In genomic region chr1:244047739-244048565, GRCh38 we compare ENCODE assay signal across 7 cellular contexts.
DNase-seq lines count a peak whose midpoint lies in the region; ATAC-seq lines count a peak whose summit lies in the region.

No MANE protein-coding gene starts in this region.

- ATAC-seq in GM18511 (IDR thresholded peaks at IDR 0.05; ENCODE audit: unreplicated experiment): peak; percentile 75
- ATAC-seq in HG03025 (IDR thresholded peaks at IDR 0.05; ENCODE audit: low FRiP score, unreplicated experiment): peak; percentile 77

- DNase-seq in NCI-H2029 treated with DMSO at 0.1 percent for 48 hours (lab: John Stamatoyannopoulos, UW) (peak; percentile 85), T1000 (lab: John Stamatoyannopoulos, UW) (peak; percentile 96), astrocyte of the hippocampus (ENCODE audit: low read depth, low spot score) (peak; percentile 100), hippocampal formation (lab: John Stamatoyannopoulos, UW) (peak; percentile 99 to 100), retina (peak; percentile 96)

Comparison
In these comparisons a context has a peak if more than half of its experiments do, and no peak if none do; other contexts are left out.
1. Peak in every context shown above with its lines: DNase-seq and ATAC-seq.